In genomic region chr1:234683127-234683855, GRCh38 we compare ENCODE assay signal across 21 cellular contexts.
DNase-seq lines count a peak whose midpoint lies in the region; ATAC-seq and TF ChIP-seq lines count a peak whose summit lies in the region.
"Had no signal": no experiment of that assay in that cellular context is flagged by ENCODE, and none has a peak within 500 bp of the region (broad histone marks: within the 10 kb centered on the region; RNA-seq: fewer than 3 reads in every experiment).

No MANE protein-coding gene starts in this region.

- no peak for TF ChIP-seq EP300 in suprapubic skin (IDR thresholded peaks at IDR 0.05)

- H2AFZ ChIP-seq in GM23248: no peak overlapping the region

- H3K36me3 Mint-ChIP-seq in WTC11: peaks cover 10% of the 10 kb centered on the region
- peaks cover 6% of the 10 kb centered on the region for H3K36me3 Mint-ChIP-seq in natural killer cell treated with Interleukin-12 subunit alpha and Interleukin-12 subunit beta and Interleukin-15 and Interleukin-18, amount 100 ng/mL, for 72 hours

- no peaks in the 10 kb centered on the region for H3K36me3 ChIP-seq in muscle layer of colon (ENCODE audit: insufficient read depth, low read length)
- no peaks in the 10 kb centered on the region for H3K36me3 ChIP-seq in suprapubic skin
- H3K36me3 ChIP-seq in GM23248 (ENCODE audit: low read depth): no peaks in the 10 kb centered on the region
- H3K36me3 ChIP-seq: HAP-1 had no signal

- peaks cover 13% of the 10 kb centered on the region for H3K4me1 Mint-ChIP-seq in WTC11
- peaks cover 0 to 5% of the 10 kb centered on the region in 2 donors for H3K4me1 Mint-ChIP-seq in natural killer cell treated with Interleukin-12 subunit alpha and Interleukin-12 subunit beta and Interleukin-15 and Interleukin-18, amount 100 ng/mL, for 72 hours (ENCODE audit: low read depth in 2 of 2)
- H3K4me1 Mint-ChIP-seq: B cell; memory B cell; stimulated activated naive CD8-positive, alpha-beta T cell treated with anti-CD3 and anti-CD28 coated beads, Interleukin-15, amount 100 ng/mL, for 72 hours had no signal

- POLR2A ChIA-PET in WTC11 (lab: Charles Lee): no interaction called here

- no peak overlapping the region for H3K4me3 Mint-ChIP-seq in WTC11
- H3K4me3 Mint-ChIP-seq in natural killer cell treated with Interleukin-12 subunit alpha and Interleukin-12 subunit beta and Interleukin-15 and Interleukin-18, amount 100 ng/mL, for 72 hours: no peak overlapping the region
- H3K4me3 Mint-ChIP-seq: activated CD4-positive, alpha-beta memory T cell treated with anti-CD3 and anti-CD28 coated beads for 36 hours; activated naive CD4-positive, alpha-beta T cell treated with anti-CD3 and anti-CD28 coated beads for 36 hours; B cell; memory B cell; neural crest cell; stimulated activated naive CD8-positive, alpha-beta T cell treated with anti-CD3 and anti-CD28 coated beads, Interleukin-15, amount 100 ng/mL, for 72 hours had no signal

- H3K9ac ChIP-seq in muscle layer of colon (ENCODE audit: low read length): no peak overlapping the region
- no peak overlapping the region for H3K9ac ChIP-seq in GM23248

- TF ChIP-seq CTCF in WTC11 (IDR thresholded peaks at IDR 0.05): no peak
- no peak for TF ChIP-seq CTCF in suprapubic skin (IDR thresholded peaks at IDR 0.05)

- H3K27me3 ChIP-seq in muscle layer of colon (ENCODE audit: control insufficient read depth in 1 of 2, insufficient read depth in 2 of 2, low read length in 2 of 2) (no peaks in the 10 kb centered on the region), suprapubic skin (no peaks in the 10 kb centered on the region), GM23248 (replicated peaks; ENCODE audit: insufficient read depth) (no peaks in the 10 kb centered on the region)
- H3K27me3 ChIP-seq: foreskin keratinocyte had no signal

- H3K27ac ChIP-seq in muscle layer of colon (ENCODE audit: low read depth, low read length) (peak overlapping the region; percentile 27), suprapubic skin (peak overlapping the region; percentile 68), GM23248 (no peak overlapping the region)
- H3K27ac ChIP-seq: foreskin keratinocyte had no signal

- H3K27me3 Mint-ChIP-seq in WTC11 (ENCODE audit: low read depth): no peaks in the 10 kb centered on the region
- no peaks in the 10 kb centered on the region for H3K27me3 Mint-ChIP-seq in natural killer cell treated with Interleukin-12 subunit alpha and Interleukin-12 subunit beta and Interleukin-15 and Interleukin-18, amount 100 ng/mL, for 72 hours
- H3K27me3 Mint-ChIP-seq: activated CD4-positive, alpha-beta memory T cell treated with anti-CD3 and anti-CD28 coated beads for 36 hours; B cell; memory B cell; stimulated activated naive CD8-positive, alpha-beta T cell treated with anti-CD3 and anti-CD28 coated beads, Interleukin-15, amount 100 ng/mL, for 72 hours had no signal

- no peak for TF ChIP-seq POLR2A in suprapubic skin (IDR thresholded peaks at IDR 0.05)

- intact Hi-C loops in Right ventricle myocardium superior (cut with DNase I): no loop called here

- H3K79me2 ChIP-seq in GM23248 (ENCODE audit: insufficient read depth): no peaks in the 10 kb centered on the region

- H3F3A ChIP-seq in GM23248 (ENCODE audit: insufficient read depth): peaks cover 11% of the 10 kb centered on the region; the same call in 1 of the 2 replicates

- no peak overlapping the region for H3K4me2 ChIP-seq in GM23248 (ENCODE audit: unreplicated experiment)

- peaks cover 13% of the 10 kb centered on the region for H3K4me1 ChIP-seq in muscle layer of colon (ENCODE audit: insufficient read depth, low read length)
- H3K4me1 ChIP-seq in suprapubic skin: peaks cover 14% of the 10 kb centered on the region
- H3K4me1 ChIP-seq in GM23248 (ENCODE audit: insufficient read depth): peaks cover 14% of the 10 kb centered on the region
- H3K4me1 ChIP-seq: foreskin keratinocyte had no signal

- H3K9me3 Mint-ChIP-seq in WTC11: peaks cover 23% of the 10 kb centered on the region
- H3K9me3 Mint-ChIP-seq in natural killer cell treated with Interleukin-12 subunit alpha and Interleukin-12 subunit beta and Interleukin-15 and Interleukin-18, amount 100 ng/mL, for 72 hours: no peaks in the 10 kb centered on the region

- ATAC-seq in WTC11 (no peak), Right ventricle myocardium superior (ENCODE audit: poor library complexity) (peak; percentile 37)
- ATAC-seq in natural killer cell treated with Interleukin-12 subunit alpha and Interleukin-12 subunit beta and Interleukin-15 and Interleukin-18, amount 100 ng/mL, for 72 hours: no peak
- ATAC-seq: stimulated activated naive CD8-positive, alpha-beta T cell treated with anti-CD3 and anti-CD28 coated beads, Interleukin-15, amount 100 ng/mL, for 72 hours had no signal

- H4K20me1 ChIP-seq in GM23248 (ENCODE audit: insufficient read depth): no peaks in the 10 kb centered on the region

- no peak overlapping the region for H3K27ac Mint-ChIP-seq in WTC11
- peak overlapping the region in 1 of 2 donors; percentile 60 for H3K27ac Mint-ChIP-seq in natural killer cell treated with Interleukin-12 subunit alpha and Interleukin-12 subunit beta and Interleukin-15 and Interleukin-18, amount 100 ng/mL, for 72 hours
- H3K27ac Mint-ChIP-seq: activated CD4-positive, alpha-beta memory T cell treated with anti-CD3 and anti-CD28 coated beads for 36 hours; activated naive CD4-positive, alpha-beta T cell treated with anti-CD3 and anti-CD28 coated beads for 36 hours; B cell; memory B cell; stimulated activated naive CD8-positive, alpha-beta T cell treated with anti-CD3 and anti-CD28 coated beads, Interleukin-15, amount 100 ng/mL, for 72 hours had no signal

- H3K4me3 ChIP-seq in muscle layer of colon (ENCODE audit: low read depth in 1 of 2, low read length in 2 of 2) (no peak overlapping the region), suprapubic skin (no peak overlapping the region), GM23248 (no peak overlapping the region)
- H3K4me3 ChIP-seq: coronary artery, HAP-1 had no signal

- DNase-seq in WTC11 (ENCODE audit: low spot score): no peak
- DNase-seq in Right ventricle myocardium superior: no peak
- DNase-seq in suprapubic skin (ENCODE audit: low spot score in 2 of 2): no peak
- DNase-seq in GM23248: no peak
- no peak for DNase-seq in ACHN
- DNase-seq in NCI-H510A treated with DMSO at 0.1 percent for 48 hours (lab: John Stamatoyannopoulos, UW): no peak
- no peak for DNase-seq in natural killer cell treated with Interleukin-12 subunit alpha and Interleukin-12 subunit beta and Interleukin-15 and Interleukin-18, amount 100 ng/mL, for 72 hours (ENCODE audit: low spot score)
- DNase-seq: activated CD4-positive, alpha-beta memory T cell treated with anti-CD3 and anti-CD28 coated beads for 36 hours; activated naive CD4-positive, alpha-beta T cell treated with anti-CD3 and anti-CD28 coated beads for 36 hours; activated T-cell treated with anti-CD3 and anti-CD28 coated beads, Interleukin-2, amount 50 U/mL, for 1 hour; NCI-H1930; stimulated activated CD4-positive, alpha-beta T cell treated with anti-CD3 and anti-CD28 coated beads, Interleukin-1b, Interleukin-23, amount 100 ng/mL, for 48 hours; stimulated activated naive CD8-positive, alpha-beta T cell treated with anti-CD3 and anti-CD28 coated beads, Interleukin-15, amount 100 ng/mL, for 72 hours; T-helper 1 cell had no signal

- 88% methylated on average over 2 of the region's 2 CpGs for WGBS in suprapubic skin
- 91% methylated on average over 2 of the region's 2 CpGs for WGBS in GM23248 (ENCODE audit: low coverage in 1 of 2, low lambda C conversion rate in 2 of 2, missing lambda C conversion rate in 2 of 2), 2 experiments

- in situ Hi-C loops in GM23248 (cut with MboI) (no loop called here), ACHN (cut with HindIII; ENCODE audit: low pct_ligation_motif_present, low pct_unique_long_range_greater_than_20kb, low sequenced_read_pairs) (no loop called here)

- no peaks in the 10 kb centered on the region for H3K9me2 ChIP-seq in GM23248 (ENCODE audit: insufficient read depth)

- H3K9me3 ChIP-seq in muscle layer of colon (ENCODE audit: low read length): no peaks in the 10 kb centered on the region
- no peaks in the 10 kb centered on the region for H3K9me3 ChIP-seq in suprapubic skin
- H3K9me3 ChIP-seq in GM23248 (ENCODE audit: low read depth): no peaks in the 10 kb centered on the region

- CTCF ChIA-PET in WTC11 (lab: Charles Lee): no interaction called here

TF ChIP-seq in WTC11, 78 proteins besides CTCF, POLR2A, EP300 and RAD21 (continues in another document):
- TF ChIP-seq ZNF281 (CRISPR knock-in tag; IDR thresholded peaks at IDR 0.05): no peak
- peak; percentile 71; the same call in 1 of the 2 replicates for TF ChIP-seq ZNF121 (CRISPR knock-in tag; IDR thresholded peaks at IDR 0.05)
- no peak for TF ChIP-seq GRHL2 (CRISPR knock-in tag; IDR thresholded peaks at IDR 0.05; ENCODE audit: insufficient replicate concordance, severe bottlenecking)
- TF ChIP-seq RELA (CRISPR knock-in tag; IDR thresholded peaks at IDR 0.05; ENCODE audit: borderline replicate concordance): no peak
